ENCODE assay signal across 25 cellular contexts in the genomic region with DNA sequence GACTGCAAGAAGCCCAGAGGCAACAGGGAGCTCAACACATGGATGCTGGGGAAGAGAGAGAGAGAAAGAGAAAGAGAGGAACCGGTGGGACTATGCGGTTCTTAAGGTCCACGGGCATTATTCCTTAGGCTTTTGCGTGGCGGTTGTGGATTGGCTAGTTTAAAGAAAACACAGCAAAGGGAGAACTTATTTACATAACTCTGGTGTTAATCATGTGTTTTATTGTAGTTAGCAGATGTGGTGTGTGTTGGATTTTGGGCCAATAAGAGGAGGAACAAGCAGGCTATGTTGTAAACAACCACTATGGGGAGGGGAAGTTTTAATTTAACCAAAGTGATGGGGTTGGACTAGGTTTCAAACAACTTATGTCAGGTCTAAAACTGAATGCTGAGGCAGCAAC.
"Had no signal": no experiment of that assay in that cellular context is flagged by ENCODE, and none has a peak within 500 bp of the region (broad histone marks: within the 10 kb centered on the region; RNA-seq: fewer than 3 reads in every experiment).

No MANE protein-coding gene starts in this region.

- H3K27ac ChIP-seq: hepatocyte, left lung, lower lobe of right lung, ovary, right atrium auricular region, right lobe of liver, tibial nerve, uterus had no signal

- H3K27me3 ChIP-seq: hepatocyte, left lung, ovary, right atrium auricular region, right lobe of liver, tibial nerve, uterus had no signal

- H3K27ac Mint-ChIP-seq: naive B cell; natural killer cell; progenitor cell of endocrine pancreas; stimulated activated memory B cell treated with anti-CD40 and anti-IgM and Interleukin-4, amounts not matched to agents 10 μg/mL and 1 μg/mL and 100 μg/mL, for 72 hours; stimulated activated naive CD8-positive, alpha-beta T cell treated with anti-CD3 and anti-CD28 coated beads, Interleukin-15, amount 100 ng/mL, for 72 hours; type B pancreatic cell had no signal

- H3K27me3 Mint-ChIP-seq: naive B cell; progenitor cell of endocrine pancreas; stimulated activated naive CD8-positive, alpha-beta T cell treated with anti-CD3 and anti-CD28 coated beads, Interleukin-15, amount 100 ng/mL, for 72 hours; type B pancreatic cell had no signal

- ATAC-seq: left colon; left lung; lower lobe of right lung; natural killer cell; right lobe of liver; stimulated activated memory B cell treated with anti-CD40 and anti-IgM and Interleukin-4, amounts not matched to agents 10 μg/mL and 1 μg/mL and 100 μg/mL, for 72 hours; stimulated activated naive CD8-positive, alpha-beta T cell treated with anti-CD3 and anti-CD28 coated beads, Interleukin-15, amount 100 ng/mL, for 72 hours had no signal

- DNase-seq: kidney; left colon; left lung; lower lobe of right lung; mammary epithelial cell; mesenchymal stem cell; naive B cell; natural killer cell; ovary; right lobe of liver; stimulated activated CD4-positive, alpha-beta T cell treated with anti-CD3 and anti-CD28 coated beads, Interleukin-1b, Interleukin-23, amount 100 ng/mL, for 48 hours; stimulated activated CD4-positive, alpha-beta T cell treated with anti-CD3 and anti-CD28 coated beads, Interleukin-2, amount 100 ng/mL, for 48 hours; stimulated activated CD4-positive, alpha-beta T cell treated with anti-CD3 and anti-CD28 coated beads, Interleukin-4, amount 100 ng/mL, for 4 hours; stimulated activated CD8-positive, alpha-beta memory T cell treated with anti-CD3 and anti-CD28 coated beads, Interleukin-4, amount 100 ng/mL, for 48 hours; stimulated activated naive CD4-positive, alpha-beta T cell treated with Interleukin-2 at 50 U/mL for 16 hours; stimulated activated naive CD8-positive, alpha-beta T cell treated with anti-CD3 and anti-CD28 coated beads, Interleukin-15, amount 100 ng/mL, for 72 hours; substantia nigra; uterus had no signal

- FAIRE-seq: kidney had no signal

- H3K4me3 ChIP-seq: hepatocyte, left lung, lower lobe of right lung, ovary, right atrium auricular region, right lobe of liver, smooth muscle cell, tibial nerve, uterus had no signal

- H3K4me1 Mint-ChIP-seq: naive B cell; natural killer cell; stimulated activated naive CD8-positive, alpha-beta T cell treated with anti-CD3 and anti-CD28 coated beads, Interleukin-15, amount 100 ng/mL, for 72 hours had no signal

- H3K9me3 ChIP-seq: lower lobe of right lung, ovary, right atrium auricular region, right lobe of liver, uterus had no signal

- H3K36me3 Mint-ChIP-seq: naive B cell, natural killer cell, type B pancreatic cell had no signal

- H3K4me1 ChIP-seq: left lung, lower lobe of right lung, right atrium auricular region, right lobe of liver, tibial nerve, uterus had no signal

- H3K36me3 ChIP-seq: left lung, lower lobe of right lung, ovary, right atrium auricular region, right lobe of liver, tibial nerve, uterus had no signal

- H3K4me3 Mint-ChIP-seq: naive B cell; natural killer cell; stimulated activated memory B cell treated with anti-CD40 and anti-IgM and Interleukin-4, amounts not matched to agents 10 μg/mL and 1 μg/mL and 100 μg/mL, for 72 hours; stimulated activated naive CD8-positive, alpha-beta T cell treated with anti-CD3 and anti-CD28 coated beads, Interleukin-15, amount 100 ng/mL, for 72 hours; type B pancreatic cell had no signal
